21 cellular contexts compared by ENCODE assay signal in the genomic region with DNA sequence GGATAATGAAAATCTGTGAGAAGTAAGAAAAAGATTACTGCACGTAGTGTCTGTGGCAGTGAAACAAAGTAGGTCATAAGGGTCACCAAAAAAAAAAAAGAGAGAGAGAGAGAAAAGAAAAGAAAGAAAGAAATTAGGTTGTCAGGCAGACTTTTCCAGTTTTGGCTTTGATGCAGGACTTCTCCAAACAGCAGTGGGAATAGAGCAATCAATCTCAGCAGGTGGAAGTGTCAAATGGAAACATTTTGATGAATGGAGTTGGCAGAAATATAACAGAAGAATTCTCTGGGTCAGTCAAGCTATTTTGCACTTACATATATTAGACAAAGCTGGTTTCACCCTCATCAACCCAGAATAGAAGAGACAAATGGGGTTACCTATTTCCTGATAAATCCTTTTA.
DNase-seq lines count a peak whose midpoint lies in the region; ATAC-seq and TF ChIP-seq lines count a peak whose summit lies in the region.
"Had no signal": no experiment of that assay in that cellular context is flagged by ENCODE, and none has a peak within 500 bp of the region (broad histone marks: within the 10 kb centered on the region; RNA-seq: fewer than 3 reads in every experiment).

No MANE protein-coding gene starts in this region.

- DNase-seq in SK-N-SH (no peak), NCI-H146 treated with DMSO at 0.1 percent for 48 hours (lab: John Stamatoyannopoulos, UW; ENCODE audit: unreplicated experiment) (peak; percentile 20), NCI-H69 (lab: John Stamatoyannopoulos, UW) (peak; percentile 60), iPS-NIHi11 (ENCODE audit: low spot score) (peak; percentile 5), NCI-H226 (no peak), breast epithelium (ENCODE audit: low spot score in 2 of 2) (no peak)
- DNase-seq: ACHN; BE2C; C1 segment of cervical spinal cord; Caco-2; CD4-positive, CD25-positive, alpha-beta regulatory T cell; CD8-positive, alpha-beta memory T cell; DMS79 treated with DMSO at 0.1 percent for 48 hours; GF-D8; GOT3; H7; HFFc6 had no signal

- H3K4me1 ChIP-seq in SK-N-SH (ENCODE audit: control insufficient read depth in 1 of 2, insufficient read depth in 2 of 2, low read depth in 1 of 2, low read length in 1 of 2) (no peaks in the 10 kb centered on the region), breast epithelium (no peaks in the 10 kb centered on the region)
- H3K4me1 ChIP-seq: BE2C, Caco-2 had no signal

- ATAC-seq in SK-N-SH treated with all-trans-retinoic acid at 6 μM for 48 hours = no peak
- ATAC-seq in HG02610 (IDR thresholded peaks at IDR 0.05; ENCODE audit: unreplicated experiment) = no peak
- ATAC-seq: HCT116, HepG2 had no signal

- WGBS in SK-N-SH (ENCODE audit: low lambda C conversion rate) = 74% methylated on average over 1 of the region's 1 CpG

- H3K9me3 ChIP-seq in SK-N-SH (no peaks in the 10 kb centered on the region), breast epithelium (no peaks in the 10 kb centered on the region)
- H3K9me3 ChIP-seq: BE2C, Caco-2 had no signal

- no peaks in the 10 kb centered on the region for H3F3A ChIP-seq in SK-N-SH (replicated peaks; ENCODE audit: insufficient read depth)

- no peak overlapping the region for H3K27ac ChIP-seq in SK-N-SH (ENCODE audit: low read depth in 2 of 2, low read length in 1 of 2)
- H3K27ac ChIP-seq in breast epithelium = no peak overlapping the region

- CTCF ChIA-PET in SK-N-SH (lab: Yijun Ruan, JAX) = no interaction called here

- POLR2A ChIA-PET in SK-N-SH (lab: Yijun Ruan, JAX) = no interaction called here

- no peaks in the 10 kb centered on the region for H4K20me1 ChIP-seq in SK-N-SH (ENCODE audit: insufficient read depth)

- TF ChIP-seq CTCF in SK-N-SH (IDR thresholded peaks at IDR 0.05) (no peak), breast epithelium (IDR thresholded peaks at IDR 0.05) (no peak)

- TF ChIP-seq POLR2A in breast epithelium (IDR thresholded peaks at IDR 0.05) = no peak

- intact Hi-C loops in breast epithelium (cut with DNase I; ENCODE audit: low total_unique reads) = no loop called here

- no peak for TF ChIP-seq EP300 in SK-N-SH (IDR thresholded peaks at IDR 0.05; ENCODE audit: borderline replicate concordance in 1 of 2, low read depth in 1 of 2, low read length in 1 of 2)

- no peaks in the 10 kb centered on the region for H3K36me3 ChIP-seq in SK-N-SH (replicated peaks in 1 of 2; ENCODE audit: control insufficient read depth in 1 of 2, insufficient read depth in 2 of 2, low read length in 1 of 2)
- H3K36me3 ChIP-seq in breast epithelium = no peaks in the 10 kb centered on the region
- H3K36me3 ChIP-seq: BE2C had no signal

- no peaks in the 10 kb centered on the region for H3K79me2 ChIP-seq in SK-N-SH (ENCODE audit: insufficient read depth)

- 0 out of 2 replicates have a peak, but pooled peaks cover 3% of the 10 kb centered on the region for H3K9me2 ChIP-seq in SK-N-SH

- no peak overlapping the region for H3K4me2 ChIP-seq in SK-N-SH

- no peak for TF ChIP-seq RAD21 in SK-N-SH (IDR thresholded peaks at IDR 0.05; ENCODE audit: low read length)

- no peak overlapping the region for H3K9ac ChIP-seq in SK-N-SH

- H3K4me3 ChIP-seq in SK-N-SH (ENCODE audit: low read depth in 2 of 2, low read length in 1 of 2) = no peak overlapping the region
- H3K4me3 ChIP-seq in breast epithelium = no peak overlapping the region

- H2AFZ ChIP-seq in SK-N-SH (ENCODE audit: low read depth) = no peak overlapping the region

- H3K27me3 ChIP-seq in SK-N-SH (ENCODE audit: insufficient read depth) (no peaks in the 10 kb centered on the region), breast epithelium (no peaks in the 10 kb centered on the region)
- H3K27me3 ChIP-seq: BE2C had no signal

TF ChIP-seq in SK-N-SH, 30 proteins besides CTCF, POLR2A, EP300 and RAD21:
- TF ChIP-seq TAF1 (IDR thresholded peaks at IDR 0.05; ENCODE audit: borderline replicate concordance, low read depth, low read length) (no peak), EZH2phosphoT487 (IDR thresholded peaks at IDR 0.05; ENCODE audit: borderline replicate concordance, low read depth) (no peak)
- TF ChIP-seq, protein P1, sequence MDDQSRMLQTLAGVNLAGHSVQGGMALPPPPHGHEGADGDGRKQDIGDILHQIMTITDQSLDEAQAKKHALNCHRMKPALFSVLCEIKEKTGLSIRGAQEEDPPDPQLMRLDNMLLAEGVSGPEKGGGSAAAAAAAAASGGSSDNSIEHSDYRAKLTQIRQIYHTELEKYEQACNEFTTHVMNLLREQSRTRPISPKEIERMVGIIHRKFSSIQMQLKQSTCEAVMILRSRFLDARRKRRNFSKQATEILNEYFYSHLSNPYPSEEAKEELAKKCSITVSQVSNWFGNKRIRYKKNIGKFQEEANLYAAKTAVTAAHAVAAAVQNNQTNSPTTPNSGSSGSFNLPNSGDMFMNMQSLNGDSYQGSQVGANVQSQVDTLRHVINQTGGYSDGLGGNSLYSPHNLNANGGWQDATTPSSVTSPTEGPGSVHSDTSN (IDR thresholded peaks at IDR 0.05) = 0 out of 2 replicates have a peak, but pooled peaks have one; percentile 6

TF ChIP-seq in SK-N-SH treated with all-trans-retinoic acid at 6 μM for 48 hours, 23 proteins besides CTCF, POLR2A, EP300 and RAD21:
- TF ChIP-seq ZNF565 (CRISPR knock-in tag; conservative IDR thresholded peaks at IDR 0.05; ENCODE audit: low read depth) (no peak), ZNF70 (CRISPR knock-in tag; IDR thresholded peaks at IDR 0.05) (no peak), ESRRG (CRISPR knock-in tag; IDR thresholded peaks at IDR 0.05) (no peak), ZC3H10 (CRISPR knock-in tag; IDR thresholded peaks at IDR 0.05) (no peak), BACH2 (CRISPR knock-in tag; IDR thresholded peaks at IDR 0.05; ENCODE audit: borderline replicate concordance) (no peak)
- TF ChIP-seq, protein P2, sequence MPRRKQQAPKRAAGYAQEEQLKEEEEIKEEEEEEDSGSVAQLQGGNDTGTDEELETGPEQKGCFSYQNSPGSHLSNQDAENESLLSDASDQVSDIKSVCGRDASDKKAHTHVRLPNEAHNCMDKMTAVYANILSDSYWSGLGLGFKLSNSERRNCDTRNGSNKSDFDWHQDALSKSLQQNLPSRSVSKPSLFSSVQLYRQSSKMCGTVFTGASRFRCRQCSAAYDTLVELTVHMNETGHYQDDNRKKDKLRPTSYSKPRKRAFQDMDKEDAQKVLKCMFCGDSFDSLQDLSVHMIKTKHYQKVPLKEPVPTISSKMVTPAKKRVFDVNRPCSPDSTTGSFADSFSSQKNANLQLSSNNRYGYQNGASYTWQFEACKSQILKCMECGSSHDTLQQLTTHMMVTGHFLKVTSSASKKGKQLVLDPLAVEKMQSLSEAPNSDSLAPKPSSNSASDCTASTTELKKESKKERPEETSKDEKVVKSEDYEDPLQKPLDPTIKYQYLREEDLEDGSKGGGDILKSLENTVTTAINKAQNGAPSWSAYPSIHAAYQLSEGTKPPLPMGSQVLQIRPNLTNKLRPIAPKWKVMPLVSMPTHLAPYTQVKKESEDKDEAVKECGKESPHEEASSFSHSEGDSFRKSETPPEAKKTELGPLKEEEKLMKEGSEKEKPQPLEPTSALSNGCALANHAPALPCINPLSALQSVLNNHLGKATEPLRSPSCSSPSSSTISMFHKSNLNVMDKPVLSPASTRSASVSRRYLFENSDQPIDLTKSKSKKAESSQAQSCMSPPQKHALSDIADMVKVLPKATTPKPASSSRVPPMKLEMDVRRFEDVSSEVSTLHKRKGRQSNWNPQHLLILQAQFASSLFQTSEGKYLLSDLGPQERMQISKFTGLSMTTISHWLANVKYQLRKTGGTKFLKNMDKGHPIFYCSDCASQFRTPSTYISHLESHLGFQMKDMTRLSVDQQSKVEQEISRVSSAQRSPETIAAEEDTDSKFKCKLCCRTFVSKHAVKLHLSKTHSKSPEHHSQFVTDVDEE (CRISPR knock-in tag; IDR thresholded peaks at IDR 0.05) = no peak
- TF ChIP-seq, protein P3, sequence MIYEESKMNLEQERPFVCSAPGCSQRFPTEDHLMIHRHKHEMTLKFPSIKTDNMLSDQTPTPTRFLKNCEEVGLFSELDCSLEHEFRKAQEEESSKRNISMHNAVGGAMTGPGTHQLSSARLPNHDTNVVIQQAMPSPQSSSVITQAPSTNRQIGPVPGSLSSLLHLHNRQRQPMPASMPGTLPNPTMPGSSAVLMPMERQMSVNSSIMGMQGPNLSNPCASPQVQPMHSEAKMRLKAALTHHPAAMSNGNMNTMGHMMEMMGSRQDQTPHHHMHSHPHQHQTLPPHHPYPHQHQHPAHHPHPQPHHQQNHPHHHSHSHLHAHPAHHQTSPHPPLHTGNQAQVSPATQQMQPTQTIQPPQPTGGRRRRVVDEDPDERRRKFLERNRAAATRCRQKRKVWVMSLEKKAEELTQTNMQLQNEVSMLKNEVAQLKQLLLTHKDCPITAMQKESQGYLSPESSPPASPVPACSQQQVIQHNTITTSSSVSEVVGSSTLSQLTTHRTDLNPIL (CRISPR knock-in tag; IDR thresholded peaks at IDR 0.05; ENCODE audit: low read depth) = no peak

Comparison
In these comparisons a context has a peak if more than half of its experiments do, and no peak if none do; other contexts are left out.
1. DNase-seq: peak in NCI-H146 treated with DMSO at 0.1 percent for 48 hours (single experiment), NCI-H69 (single experiment) and iPS-NIHi11 (single experiment); none in SK-N-SH (single experiment), NCI-H226 (single experiment) and breast epithelium (0 of 2).